9 cellular contexts compared by ENCODE assay signal in the genomic region with DNA sequence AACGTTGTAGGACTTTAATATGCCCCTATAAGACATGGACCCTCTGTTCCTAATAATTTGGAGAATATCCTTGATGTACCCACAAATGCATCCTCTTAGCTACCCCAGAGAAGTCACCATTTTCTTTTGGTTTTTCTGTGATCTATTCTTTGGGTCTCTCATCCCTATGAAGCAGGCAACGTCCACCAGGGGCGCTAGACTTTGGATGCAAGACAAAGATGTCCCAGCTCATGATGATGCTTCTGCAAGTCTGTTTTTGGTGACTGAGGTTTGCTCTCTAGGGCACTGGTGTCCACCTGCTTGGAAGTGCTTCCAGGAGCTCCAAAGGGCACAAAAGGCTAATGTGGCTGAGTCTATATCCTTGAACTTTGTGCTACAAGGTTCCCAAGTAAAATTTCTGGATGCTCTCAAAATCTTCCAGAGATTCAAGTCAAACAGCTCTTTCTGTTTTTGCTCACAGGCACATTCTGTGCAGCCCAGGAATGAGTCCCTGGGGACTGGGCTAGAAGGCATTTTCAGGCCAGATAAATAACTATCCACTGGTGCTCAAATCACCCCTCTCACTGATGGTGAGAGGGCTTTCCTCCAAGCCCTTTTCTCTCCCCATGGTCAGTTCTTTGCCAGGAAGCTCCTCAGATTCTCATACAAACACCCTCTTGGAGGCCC.
DNase-seq lines count a peak whose midpoint lies in the region; ATAC-seq and TF ChIP-seq lines count a peak whose summit lies in the region.
"Had no signal": no experiment of that assay in that cellular context is flagged by ENCODE, and none has a peak within 500 bp of the region (broad histone marks: within the 10 kb centered on the region; RNA-seq: fewer than 3 reads in every experiment).

No MANE protein-coding gene starts in this region.

- CTCF ChIA-PET in GM10248 (lab: Yijun Ruan, JAX), result interaction anchor here (0.9 to 2.1 kb wide), 13 partner anchors 8 to 86 kb away, joined by 3 to 7 read pairs (median 4); no protein-coding TSS in a partner anchor
- CTCF ChIA-PET in activated naive CD4-positive, alpha-beta T cell treated with anti-CD3 and anti-CD28 coated beads, Interleukin-2, amount 10 ng/mL, durations not matched to agents 7 days and 5 days (lab: Charles Lee), result interaction anchor here (0.6 to 1.1 kb wide), 3 partner anchors 13 to 107 kb away, joined by 3 read pairs; no protein-coding TSS in a partner anchor

- no peaks in the 10 kb centered on the region for H3K36me3 ChIP-seq in upper lobe of right lung

- no peak overlapping the region for H3K27ac Mint-ChIP-seq in activated naive CD4-positive, alpha-beta T cell treated with anti-CD3 and anti-CD28 coated beads, Interleukin-2, amount 10 ng/mL, durations not matched to agents 7 days and 5 days

- H3K4me3 Mint-ChIP-seq in activated naive CD4-positive, alpha-beta T cell treated with anti-CD3 and anti-CD28 coated beads, Interleukin-2, amount 10 ng/mL, durations not matched to agents 7 days and 5 days, result no peak overlapping the region

- no peaks in the 10 kb centered on the region for H3K27me3 Mint-ChIP-seq in activated naive CD4-positive, alpha-beta T cell treated with anti-CD3 and anti-CD28 coated beads, Interleukin-2, amount 10 ng/mL, durations not matched to agents 7 days and 5 days

- TF ChIP-seq CTCF in GM10248 (IDR thresholded peaks at IDR 0.05; ENCODE audit: control extremely low read depth, extremely low read depth, low read depth, missing control alignments), result peak; percentile 62
- TF ChIP-seq CTCF in upper lobe of right lung (IDR thresholded peaks at IDR 0.05), result peak; percentile 57

- H3K9me3 ChIP-seq in upper lobe of right lung, result no peaks in the 10 kb centered on the region

- ATAC-seq in upper lobe of right lung (peak; percentile 28), GM21723 (IDR thresholded peaks at IDR 0.05; ENCODE audit: unreplicated experiment) (no peak), GM18511 (IDR thresholded peaks at IDR 0.05; ENCODE audit: unreplicated experiment) (no peak), GM18517 (IDR thresholded peaks at IDR 0.05; ENCODE audit: unreplicated experiment) (no peak)

- no peaks in the 10 kb centered on the region for H3K4me1 Mint-ChIP-seq in activated naive CD4-positive, alpha-beta T cell treated with anti-CD3 and anti-CD28 coated beads, Interleukin-2, amount 10 ng/mL, durations not matched to agents 7 days and 5 days

- H3K4me1 ChIP-seq in upper lobe of right lung, result no peaks in the 10 kb centered on the region

- H3K27ac ChIP-seq in upper lobe of right lung, result no peak overlapping the region
- H3K27ac ChIP-seq: SK-N-MC had no signal

- POLR2A ChIA-PET in GM10248 (lab: Yijun Ruan, JAX), result no interaction called here

- H3K9me3 Mint-ChIP-seq in activated naive CD4-positive, alpha-beta T cell treated with anti-CD3 and anti-CD28 coated beads, Interleukin-2, amount 10 ng/mL, durations not matched to agents 7 days and 5 days, result peaks cover 2% of the 10 kb centered on the region

- H3K36me3 Mint-ChIP-seq in activated naive CD4-positive, alpha-beta T cell treated with anti-CD3 and anti-CD28 coated beads, Interleukin-2, amount 10 ng/mL, durations not matched to agents 7 days and 5 days, result no peaks in the 10 kb centered on the region

- intact Hi-C loops in upper lobe of right lung (cut with DNase I), result no loop called here

- H3K4me3 ChIP-seq in upper lobe of right lung, result no peak overlapping the region
- H3K4me3 ChIP-seq: SK-N-MC had no signal

- DNase-seq in GM10248 (ENCODE audit: extremely low spot score), result no peak
- DNase-seq in HuH-7 (ENCODE audit: low spot score), result peak; percentile 20
- DNase-seq in activated naive CD4-positive, alpha-beta T cell treated with anti-CD3 and anti-CD28 coated beads, Interleukin-2, amount 10 ng/mL, durations not matched to agents 7 days and 5 days, result peak; percentile 47
- peak; percentile 62 for DNase-seq in islet precursor cell
- DNase-seq in upper lobe of right lung, result no peak

- H3K27me3 ChIP-seq in upper lobe of right lung, result no peaks in the 10 kb centered on the region

Comparison
In these comparisons a context has a peak if more than half of its experiments do, and no peak if none do; other contexts are left out.
1. DNase-seq: peak in HuH-7 (single experiment), activated naive CD4-positive, alpha-beta T cell treated with anti-CD3 and anti-CD28 coated beads, Interleukin-2, amount 10 ng/mL, durations not matched to agents 7 days and 5 days (single experiment) and islet precursor cell (single experiment); none in GM10248 (single experiment) and upper lobe of right lung (single experiment).